Comparison of ENCODE assay signal across 1 cellular context in the genomic region with DNA sequence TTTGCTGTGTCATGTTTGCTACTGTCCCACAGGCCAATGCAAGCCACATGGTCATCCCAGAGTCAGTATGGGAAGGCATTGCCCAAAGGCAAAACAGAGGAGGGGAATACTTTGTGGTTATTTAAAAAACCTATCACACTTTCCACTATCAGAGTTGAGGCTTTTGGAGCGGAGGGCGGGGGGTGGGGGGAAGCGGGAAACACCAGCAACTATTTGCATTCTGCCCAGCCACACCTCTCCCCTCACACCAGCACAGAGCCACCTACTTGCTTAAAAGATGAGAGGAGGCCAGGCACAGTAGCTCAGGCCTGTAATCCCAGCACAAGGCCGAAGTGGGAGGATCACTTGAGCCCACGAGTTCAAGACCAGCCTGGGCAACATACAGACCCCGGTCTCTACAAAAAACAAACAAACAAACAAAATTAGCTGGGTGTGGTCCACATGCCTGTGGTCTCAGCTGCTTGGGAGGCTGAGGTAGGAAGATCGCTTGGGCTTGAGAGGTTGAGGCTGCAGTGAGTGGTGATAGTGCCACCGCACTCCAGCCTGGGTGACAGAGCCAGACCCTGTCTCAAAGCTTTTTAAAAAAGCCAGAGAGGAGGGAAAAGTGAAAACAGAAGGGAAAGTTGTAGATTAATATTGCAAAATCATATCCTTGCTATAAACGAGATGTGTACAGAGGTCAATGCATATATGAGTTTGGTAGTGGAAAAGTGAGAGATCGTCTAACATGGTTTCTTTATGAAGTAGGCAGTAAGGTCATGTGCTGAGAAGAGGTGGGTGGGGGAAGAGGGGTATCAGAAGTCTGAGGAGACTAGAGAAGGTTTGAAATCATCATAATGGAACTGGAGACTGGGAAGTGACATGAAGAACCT.
TF ChIP-seq lines count a peak whose summit lies in the region.

No MANE protein-coding gene starts in this region.

TF ChIP-seq in GM23338, 12 proteins besides CTCF, POLR2A, EP300 and RAD21:
- TF ChIP-seq REST (IDR thresholded peaks at IDR 0.05; ENCODE audit: unreplicated experiment) (no peak), ZNF331 (CRISPR knock-in tag; IDR thresholded peaks at IDR 0.05; ENCODE audit: low read depth) (no peak), EZH2 (IDR thresholded peaks at IDR 0.05; ENCODE audit: low read depth, unreplicated experiment) (no peak), EZH2phosphoT487 (IDR thresholded peaks at IDR 0.05; ENCODE audit: unreplicated experiment) (no peak), STAT1 (IDR thresholded peaks at IDR 0.05; ENCODE audit: unreplicated experiment) (no peak), NANOG (IDR thresholded peaks at IDR 0.05; ENCODE audit: borderline replicate concordance) (no peak), POLR2AphosphoS5 (IDR thresholded peaks at IDR 0.05; ENCODE audit: low read depth) (no peak), CREB1 (CRISPR knock-in tag; IDR thresholded peaks at IDR 0.05; ENCODE audit: low read depth) (no peak), JUNB (IDR thresholded peaks at IDR 0.05; ENCODE audit: unreplicated experiment) (no peak), ZNF114 (CRISPR knock-in tag; IDR thresholded peaks at IDR 0.05) (no peak)
- TF ChIP-seq, protein P1, sequence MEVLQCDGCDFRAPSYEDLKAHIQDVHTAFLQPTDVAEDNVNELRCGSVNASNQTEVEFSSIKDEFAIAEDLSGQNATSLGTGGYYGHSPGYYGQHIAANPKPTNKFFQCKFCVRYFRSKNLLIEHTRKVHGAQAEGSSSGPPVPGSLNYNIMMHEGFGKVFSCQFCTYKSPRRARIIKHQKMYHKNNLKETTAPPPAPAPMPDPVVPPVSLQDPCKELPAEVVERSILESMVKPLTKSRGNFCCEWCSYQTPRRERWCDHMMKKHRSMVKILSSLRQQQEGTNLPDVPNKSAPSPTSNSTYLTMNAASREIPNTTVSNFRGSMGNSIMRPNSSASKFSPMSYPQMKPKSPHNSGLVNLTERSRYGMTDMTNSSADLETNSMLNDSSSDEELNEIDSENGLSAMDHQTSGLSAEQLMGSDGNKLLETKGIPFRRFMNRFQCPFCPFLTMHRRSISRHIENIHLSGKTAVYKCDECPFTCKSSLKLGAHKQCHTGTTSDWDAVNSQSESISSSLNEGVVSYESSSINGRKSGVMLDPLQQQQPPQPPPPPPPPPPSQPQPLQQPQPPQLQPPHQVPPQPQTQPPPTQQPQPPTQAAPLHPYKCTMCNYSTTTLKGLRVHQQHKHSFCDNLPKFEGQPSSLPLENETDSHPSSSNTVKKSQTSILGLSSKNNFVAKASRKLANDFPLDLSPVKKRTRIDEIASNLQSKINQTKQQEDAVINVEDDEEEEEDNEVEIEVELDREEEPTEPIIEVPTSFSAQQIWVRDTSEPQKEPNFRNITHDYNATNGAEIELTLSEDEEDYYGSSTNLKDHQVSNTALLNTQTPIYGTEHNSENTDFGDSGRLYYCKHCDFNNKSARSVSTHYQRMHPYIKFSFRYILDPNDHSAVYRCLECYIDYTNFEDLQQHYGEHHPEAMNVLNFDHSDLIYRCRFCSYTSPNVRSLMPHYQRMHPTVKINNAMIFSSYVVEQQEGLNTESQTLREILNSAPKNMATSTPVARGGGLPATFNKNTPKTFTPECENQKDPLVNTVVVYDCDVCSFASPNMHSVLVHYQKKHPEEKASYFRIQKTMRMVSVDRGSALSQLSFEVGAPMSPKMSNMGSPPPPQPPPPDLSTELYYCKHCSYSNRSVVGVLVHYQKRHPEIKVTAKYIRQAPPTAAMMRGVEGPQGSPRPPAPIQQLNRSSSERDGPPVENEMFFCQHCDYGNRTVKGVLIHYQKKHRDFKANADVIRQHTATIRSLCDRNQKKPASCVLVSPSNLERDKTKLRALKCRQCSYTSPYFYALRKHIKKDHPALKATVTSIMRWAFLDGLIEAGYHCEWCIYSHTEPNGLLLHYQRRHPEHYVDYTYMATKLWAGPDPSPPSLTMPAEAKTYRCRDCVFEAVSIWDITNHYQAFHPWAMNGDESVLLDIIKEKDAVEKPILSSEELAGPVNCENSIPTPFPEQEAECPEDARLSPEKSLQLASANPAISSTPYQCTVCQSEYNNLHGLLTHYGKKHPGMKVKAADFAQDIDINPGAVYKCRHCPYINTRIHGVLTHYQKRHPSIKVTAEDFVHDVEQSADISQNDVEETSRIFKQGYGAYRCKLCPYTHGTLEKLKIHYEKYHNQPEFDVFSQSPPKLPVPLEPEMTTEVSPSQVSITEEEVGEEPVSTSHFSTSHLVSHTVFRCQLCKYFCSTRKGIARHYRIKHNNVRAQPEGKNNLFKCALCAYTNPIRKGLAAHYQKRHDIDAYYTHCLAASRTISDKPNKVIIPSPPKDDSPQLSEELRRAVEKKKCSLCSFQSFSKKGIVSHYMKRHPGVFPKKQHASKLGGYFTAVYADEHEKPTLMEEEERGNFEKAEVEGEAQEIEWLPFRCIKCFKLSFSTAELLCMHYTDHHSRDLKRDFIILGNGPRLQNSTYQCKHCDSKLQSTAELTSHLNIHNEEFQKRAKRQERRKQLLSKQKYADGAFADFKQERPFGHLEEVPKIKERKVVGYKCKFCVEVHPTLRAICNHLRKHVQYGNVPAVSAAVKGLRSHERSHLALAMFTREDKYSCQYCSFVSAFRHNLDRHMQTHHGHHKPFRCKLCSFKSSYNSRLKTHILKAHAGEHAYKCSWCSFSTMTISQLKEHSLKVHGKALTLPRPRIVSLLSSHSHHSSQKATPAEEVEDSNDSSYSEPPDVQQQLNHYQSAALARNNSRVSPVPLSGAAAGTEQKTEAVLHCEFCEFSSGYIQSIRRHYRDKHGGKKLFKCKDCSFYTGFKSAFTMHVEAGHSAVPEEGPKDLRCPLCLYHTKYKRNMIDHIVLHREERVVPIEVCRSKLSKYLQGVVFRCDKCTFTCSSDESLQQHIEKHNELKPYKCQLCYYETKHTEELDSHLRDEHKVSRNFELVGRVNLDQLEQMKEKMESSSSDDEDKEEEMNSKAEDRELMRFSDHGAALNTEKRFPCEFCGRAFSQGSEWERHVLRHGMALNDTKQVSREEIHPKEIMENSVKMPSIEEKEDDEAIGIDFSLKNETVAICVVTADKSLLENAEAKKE (CRISPR knock-in tag; IDR thresholded peaks at IDR 0.05) = no peak
- TF ChIP-seq, protein P2, sequence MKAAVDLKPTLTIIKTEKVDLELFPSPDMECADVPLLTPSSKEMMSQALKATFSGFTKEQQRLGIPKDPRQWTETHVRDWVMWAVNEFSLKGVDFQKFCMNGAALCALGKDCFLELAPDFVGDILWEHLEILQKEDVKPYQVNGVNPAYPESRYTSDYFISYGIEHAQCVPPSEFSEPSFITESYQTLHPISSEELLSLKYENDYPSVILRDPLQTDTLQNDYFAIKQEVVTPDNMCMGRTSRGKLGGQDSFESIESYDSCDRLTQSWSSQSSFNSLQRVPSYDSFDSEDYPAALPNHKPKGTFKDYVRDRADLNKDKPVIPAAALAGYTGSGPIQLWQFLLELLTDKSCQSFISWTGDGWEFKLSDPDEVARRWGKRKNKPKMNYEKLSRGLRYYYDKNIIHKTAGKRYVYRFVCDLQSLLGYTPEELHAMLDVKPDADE (IDR thresholded peaks at IDR 0.05) = no peak
